Comparison of ENCODE assay signal across 11 cellular contexts in genomic region chr13:41502676-41503075, GRCh38. TPM values are rescaled to one million over a fixed set of nuclear protein-coding genes. Genes with fewer than 3 reads are reported as not detected.
DNase-seq lines count a peak whose midpoint lies in the region; ATAC-seq, FAIRE-seq and TF ChIP-seq lines count a peak whose summit lies in the region.
"Had no signal": no experiment of that assay in that cellular context is flagged by ENCODE, and none has a peak within 500 bp of the region (broad histone marks: within the 10 kb centered on the region; RNA-seq: fewer than 3 reads in every experiment).

No MANE protein-coding gene starts in this region.

- CTCF ChIA-PET in activated CD8-positive, alpha-beta T cell treated with anti-CD3 and anti-CD28 coated beads for 36 hours (lab: Charles Lee): interaction anchor here (0.7 kb wide), 1 partner anchor 10 kb away, joined by 3 read pairs; no protein-coding TSS in a partner anchor
- CTCF ChIA-PET in activated CD8-positive, alpha-beta T cell treated with anti-CD3 and anti-CD28 coated beads, Interleukin-2, amount 10 ng/mL, durations not matched to agents 7 days and 5 days (lab: Charles Lee): interaction anchor here (10.0 kb wide), 1 partner anchor 43 kb away, joined by 59 read pairs; no protein-coding TSS in a partner anchor

- intact Hi-C loops in activated CD8-positive, alpha-beta T cell treated with anti-CD3 and anti-CD28 coated beads for 36 hours (cut with micrococcal nuclease): no loop called here
- intact Hi-C loops in kidney (cut with DNase I): no loop called here

- POLR2A ChIA-PET in activated CD8-positive, alpha-beta T cell treated with anti-CD3 and anti-CD28 coated beads for 36 hours (lab: Charles Lee): no interaction called here
- POLR2A ChIA-PET in activated CD8-positive, alpha-beta T cell treated with anti-CD3 and anti-CD28 coated beads, Interleukin-2, amount 10 ng/mL, durations not matched to agents 7 days and 5 days (lab: Charles Lee): no interaction called here
- POLR2A ChIA-PET in naive thymus-derived CD8-positive, alpha-beta T cell (lab: Charles Lee): interaction anchor here (0.7 to 1.2 kb wide), 4 partner anchors 10 to 43 kb away, joined by 3 to 5 read pairs (median 4); no protein-coding TSS in a partner anchor

- H3K27me3 Mint-ChIP-seq in activated CD8-positive, alpha-beta T cell treated with anti-CD3 and anti-CD28 coated beads for 36 hours: no peaks in the 10 kb centered on the region
- no peaks in the 10 kb centered on the region for H3K27me3 Mint-ChIP-seq in activated CD8-positive, alpha-beta T cell treated with anti-CD3 and anti-CD28 coated beads, Interleukin-2, amount 10 ng/mL, durations not matched to agents 7 days and 5 days (ENCODE audit: low read depth)
- no peaks in the 10 kb centered on the region for H3K27me3 Mint-ChIP-seq in naive thymus-derived CD8-positive, alpha-beta T cell
- no peaks in the 10 kb centered on the region for H3K27me3 Mint-ChIP-seq in stimulated activated naive CD8-positive, alpha-beta T cell treated with anti-CD3 and anti-CD28 coated beads, Interleukin-15, amount 100 ng/mL, for 72 hours

- no peak for TF ChIP-seq CTCF in activated CD8-positive, alpha-beta T cell treated with anti-CD3 and anti-CD28 coated beads for 36 hours (IDR thresholded peaks at IDR 0.05)
- no peak for TF ChIP-seq CTCF in kidney (IDR thresholded peaks at IDR 0.05; ENCODE audit: borderline replicate concordance, extremely low read depth, insufficient read depth)

- no peak overlapping the region for H3K27ac ChIP-seq in kidney (ENCODE audit: low read depth in 2 of 2, low read length in 2 of 2)
- H3K27ac ChIP-seq: vagina had no signal

- H3K4me1 Mint-ChIP-seq in activated CD8-positive, alpha-beta T cell treated with anti-CD3 and anti-CD28 coated beads for 36 hours (ENCODE audit: low read depth): peaks cover 52% of the 10 kb centered on the region
- H3K4me1 Mint-ChIP-seq in activated CD8-positive, alpha-beta T cell treated with anti-CD3 and anti-CD28 coated beads, Interleukin-2, amount 10 ng/mL, durations not matched to agents 7 days and 5 days (ENCODE audit: low read depth): peaks cover 28% of the 10 kb centered on the region
- peaks cover 26 to 58% (median 52%) of the 10 kb centered on the region in 4 donors for H3K4me1 Mint-ChIP-seq in naive thymus-derived CD8-positive, alpha-beta T cell
- peaks cover 55% of the 10 kb centered on the region for H3K4me1 Mint-ChIP-seq in stimulated activated naive CD8-positive, alpha-beta T cell treated with anti-CD3 and anti-CD28 coated beads, Interleukin-15, amount 100 ng/mL, for 72 hours

- DNase-seq in activated CD8-positive, alpha-beta T cell treated with anti-CD3 and anti-CD28 coated beads for 36 hours: peak; percentile 41
- DNase-seq in activated CD8-positive, alpha-beta T cell treated with anti-CD3 and anti-CD28 coated beads, Interleukin-2, amount 10 ng/mL, durations not matched to agents 7 days and 5 days: no peak
- DNase-seq in naive thymus-derived CD8-positive, alpha-beta T cell: peak in 4 of 10 donors; percentile 21 to 42 (median 34)
- DNase-seq in kidney: no peak
- no peak for DNase-seq in HCEC 1CT
- DNase-seq in stimulated activated naive CD8-positive, alpha-beta T cell treated with anti-CD3 and anti-CD28 coated beads, Interleukin-15, amount 100 ng/mL, for 72 hours: no peak
- DNase-seq: NCI-H1417 had no signal

- H3K36me3 Mint-ChIP-seq in activated CD8-positive, alpha-beta T cell treated with anti-CD3 and anti-CD28 coated beads for 36 hours (ENCODE audit: low read depth): peaks cover 6% of the 10 kb centered on the region
- peaks cover 5% of the 10 kb centered on the region for H3K36me3 Mint-ChIP-seq in activated CD8-positive, alpha-beta T cell treated with anti-CD3 and anti-CD28 coated beads, Interleukin-2, amount 10 ng/mL, durations not matched to agents 7 days and 5 days (ENCODE audit: low read depth)
- H3K36me3 Mint-ChIP-seq in naive thymus-derived CD8-positive, alpha-beta T cell: peaks cover 0 to 13% (median 12%) of the 10 kb centered on the region in 3 donors

- no peak for FAIRE-seq in kidney (lab: Jason Lieb, UNC)

- no peaks in the 10 kb centered on the region for H3K4me1 ChIP-seq in kidney (ENCODE audit: control insufficient read depth in 1 of 2, insufficient read depth in 1 of 2, low read depth in 1 of 2, low read length in 2 of 2)
- H3K4me1 ChIP-seq: vagina had no signal

- H3K36me3 ChIP-seq in kidney (ENCODE audit: control insufficient read depth in 1 of 2, insufficient read depth in 2 of 2, low read length in 2 of 2): no peaks in the 10 kb centered on the region
- H3K36me3 ChIP-seq: vagina had no signal

- no peaks in the 10 kb centered on the region for H3K9me3 ChIP-seq in kidney (ENCODE audit: control insufficient read depth in 1 of 2, low read length in 2 of 2)
- H3K9me3 ChIP-seq: vagina had no signal

- ATAC-seq in activated CD8-positive, alpha-beta T cell treated with anti-CD3 and anti-CD28 coated beads for 36 hours: no peak
- no peak for ATAC-seq in activated CD8-positive, alpha-beta T cell treated with anti-CD3 and anti-CD28 coated beads, Interleukin-2, amount 10 ng/mL, durations not matched to agents 7 days and 5 days
- ATAC-seq in GM21825 (IDR thresholded peaks at IDR 0.05; ENCODE audit: unreplicated experiment): peak; percentile 54
- peak; percentile 70 for ATAC-seq in HG03521 (IDR thresholded peaks at IDR 0.05; ENCODE audit: unreplicated experiment)
- ATAC-seq in naive thymus-derived CD8-positive, alpha-beta T cell: peak; percentile 75 to 80
- ATAC-seq in stimulated activated naive CD8-positive, alpha-beta T cell treated with anti-CD3 and anti-CD28 coated beads, Interleukin-15, amount 100 ng/mL, for 72 hours: no peak

- no peak overlapping the region for H3K9ac ChIP-seq in kidney (ENCODE audit: low read length in 2 of 2)

- peaks cover 7% of the 10 kb centered on the region for H3K9me3 Mint-ChIP-seq in activated CD8-positive, alpha-beta T cell treated with anti-CD3 and anti-CD28 coated beads for 36 hours
- H3K9me3 Mint-ChIP-seq in activated CD8-positive, alpha-beta T cell treated with anti-CD3 and anti-CD28 coated beads, Interleukin-2, amount 10 ng/mL, durations not matched to agents 7 days and 5 days (ENCODE audit: insufficient read depth): no peaks in the 10 kb centered on the region
- peaks cover 0 to 18% (median 3%) of the 10 kb centered on the region in 9 donors for H3K9me3 Mint-ChIP-seq in naive thymus-derived CD8-positive, alpha-beta T cell
- peaks cover 15 to 17% of the 10 kb centered on the region in 2 donors for H3K9me3 Mint-ChIP-seq in stimulated activated naive CD8-positive, alpha-beta T cell treated with anti-CD3 and anti-CD28 coated beads, Interleukin-15, amount 100 ng/mL, for 72 hours

- no peak overlapping the region for H3K4me3 ChIP-seq in kidney (ENCODE audit: low read length in 2 of 2)
- H3K4me3 ChIP-seq: vagina had no signal

- no peak overlapping the region for H3K27ac Mint-ChIP-seq in activated CD8-positive, alpha-beta T cell treated with anti-CD3 and anti-CD28 coated beads for 36 hours
- H3K27ac Mint-ChIP-seq in activated CD8-positive, alpha-beta T cell treated with anti-CD3 and anti-CD28 coated beads, Interleukin-2, amount 10 ng/mL, durations not matched to agents 7 days and 5 days: no peak overlapping the region
- H3K27ac Mint-ChIP-seq in naive thymus-derived CD8-positive, alpha-beta T cell: peak overlapping the region; percentile 5 to 94 (median 84)
- H3K27ac Mint-ChIP-seq in stimulated activated naive CD8-positive, alpha-beta T cell treated with anti-CD3 and anti-CD28 coated beads, Interleukin-15, amount 100 ng/mL, for 72 hours: no peak overlapping the region

- H3K4me3 Mint-ChIP-seq in activated CD8-positive, alpha-beta T cell treated with anti-CD3 and anti-CD28 coated beads for 36 hours: no peak overlapping the region
- H3K4me3 Mint-ChIP-seq in activated CD8-positive, alpha-beta T cell treated with anti-CD3 and anti-CD28 coated beads, Interleukin-2, amount 10 ng/mL, durations not matched to agents 7 days and 5 days: no peak overlapping the region
- H3K4me3 Mint-ChIP-seq in naive thymus-derived CD8-positive, alpha-beta T cell: peak overlapping the region in 8 of 10 donors; percentile 23 to 58 (median 38)
- no peak overlapping the region for H3K4me3 Mint-ChIP-seq in stimulated activated naive CD8-positive, alpha-beta T cell treated with anti-CD3 and anti-CD28 coated beads, Interleukin-15, amount 100 ng/mL, for 72 hours

RNA-seq across cellular contexts. Expression of gene RGCC, which starts 45.3 kb away (rescaled TPM):
- total RNA-seq in activated CD8-positive, alpha-beta T cell treated with anti-CD3 and anti-CD28 coated beads for 36 hours: 100 to 1,000 TPM; 135 to 143 TPM
- total RNA-seq in activated CD8-positive, alpha-beta T cell treated with anti-CD3 and anti-CD28 coated beads, Interleukin-2, amount 10 ng/mL, durations not matched to agents 7 days and 5 days: 10 to 100 TPM; 23.8 to 23.9 TPM
- 100 to 1,000 TPM; 117 to 122 TPM for total RNA-seq in naive thymus-derived CD8-positive, alpha-beta T cell
- polyA plus RNA-seq in naive thymus-derived CD8-positive, alpha-beta T cell: 100 to 1,000 TPM in 1 of 3 donors, 10 to 100 TPM in 2; 84.8 to 193 (median 97.2) TPM
- 12.9 TPM for total RNA-seq in kidney
- polyA plus RNA-seq in kidney (ENCODE audit: insufficient read depth, low read depth, low replicate concordance): 40.9 TPM
- total RNA-seq: A673 had no signal

Comparison
In these comparisons a context has a peak if more than half of its experiments do, and no peak if none do; other contexts are left out.
1. ATAC-seq: peak in GM21825 (single experiment), HG03521 (single experiment) and naive thymus-derived CD8-positive, alpha-beta T cell (2 of 2); none in activated CD8-positive, alpha-beta T cell treated with anti-CD3 and anti-CD28 coated beads for 36 hours (single experiment), activated CD8-positive, alpha-beta T cell treated with anti-CD3 and anti-CD28 coated beads, Interleukin-2, amount 10 ng/mL, durations not matched to agents 7 days and 5 days (single experiment) and stimulated activated naive CD8-positive, alpha-beta T cell treated with anti-CD3 and anti-CD28 coated beads, Interleukin-15, amount 100 ng/mL, for 72 hours (single experiment).
2. H3K27ac Mint-ChIP-seq: peak in naive thymus-derived CD8-positive, alpha-beta T cell (10 of 10); none in activated CD8-positive, alpha-beta T cell treated with anti-CD3 and anti-CD28 coated beads for 36 hours (single experiment), activated CD8-positive, alpha-beta T cell treated with anti-CD3 and anti-CD28 coated beads, Interleukin-2, amount 10 ng/mL, durations not matched to agents 7 days and 5 days (single experiment) and stimulated activated naive CD8-positive, alpha-beta T cell treated with anti-CD3 and anti-CD28 coated beads, Interleukin-15, amount 100 ng/mL, for 72 hours (0 of 2).
3. H3K4me3 Mint-ChIP-seq: peak in naive thymus-derived CD8-positive, alpha-beta T cell (8 of 10); none in activated CD8-positive, alpha-beta T cell treated with anti-CD3 and anti-CD28 coated beads for 36 hours (single experiment), activated CD8-positive, alpha-beta T cell treated with anti-CD3 and anti-CD28 coated beads, Interleukin-2, amount 10 ng/mL, durations not matched to agents 7 days and 5 days (single experiment) and stimulated activated naive CD8-positive, alpha-beta T cell treated with anti-CD3 and anti-CD28 coated beads, Interleukin-15, amount 100 ng/mL, for 72 hours (0 of 2).